ENCODE assay signal across 8 cellular contexts in the genomic region with DNA sequence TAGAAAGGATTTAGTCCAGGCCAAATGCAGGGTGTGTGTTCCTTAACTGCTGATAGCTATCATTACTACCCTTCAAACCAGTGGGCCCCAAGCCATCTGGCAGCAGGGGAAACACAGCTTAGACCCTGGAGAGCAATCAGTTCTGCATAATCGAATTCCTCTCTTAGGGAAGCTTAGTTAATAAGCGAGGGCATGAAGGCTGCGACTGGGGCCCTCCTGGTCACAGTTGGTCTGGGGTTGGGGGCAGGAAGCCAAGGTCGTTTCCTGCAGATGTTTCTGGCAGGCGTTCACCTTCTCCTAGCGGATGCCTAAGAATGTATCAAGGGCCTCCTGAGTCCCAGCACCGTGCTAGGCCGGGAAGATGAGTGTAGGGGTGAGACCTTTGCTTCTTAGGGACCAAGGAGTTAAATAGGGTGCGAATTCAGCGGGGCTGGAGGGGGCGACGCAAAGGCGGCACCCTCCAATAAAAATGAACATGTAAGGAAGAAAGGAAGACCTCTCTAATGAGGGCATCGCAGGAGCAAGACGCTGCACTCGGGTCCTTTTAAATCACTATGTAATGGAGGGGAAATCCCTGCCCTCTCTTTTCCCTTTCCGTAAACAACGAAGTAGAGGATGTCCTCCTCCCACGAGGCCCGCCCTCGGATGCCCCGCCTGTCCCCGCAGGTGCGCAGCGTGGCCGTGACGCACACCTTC. TPM values are rescaled to one million over a fixed set of nuclear protein-coding genes. Genes with fewer than 3 reads are reported as not detected.
A peak's percentile ranks its signal among the peaks of the same experiment; 100 is the strongest.
DNase-seq lines count a peak whose midpoint lies in the region; ATAC-seq and TF ChIP-seq lines count a peak whose summit lies in the region.

No MANE protein-coding gene starts in this region.

- H3K27me3 Mint-ChIP-seq in activated naive CD8-positive, alpha-beta T cell treated with anti-CD3 and anti-CD28 coated beads, Interleukin-2, amount 50 U/mL, for 24 hours: no peaks in the 10 kb centered on the region

- CTCF ChIA-PET in HCT116 (lab: Charles Lee): interaction anchor here (1.1 to 2.6 kb wide), 13 partner anchors 8 to 788 kb away, joined by 3 to 42 read pairs (median 5); a partner anchor contains a TSS

- peak overlapping the region; percentile 17 for H2AFZ ChIP-seq in HCT116 (ENCODE audit: low read depth, low read length, poor library complexity, severe bottlenecking)

- H3K79me2 ChIP-seq in HCT116 (ENCODE audit: insufficient read depth, low read length): no peaks in the 10 kb centered on the region

- H3K4me3 Mint-ChIP-seq in activated naive CD8-positive, alpha-beta T cell treated with anti-CD3 and anti-CD28 coated beads, Interleukin-2, amount 50 U/mL, for 24 hours: peak overlapping the region; percentile 91

- POLR2A ChIA-PET in HCT116 (lab: Charles Lee): interaction anchor here (1.3 kb wide), 1 partner anchor 369 kb away, joined by 3 read pairs; no protein-coding TSS in a partner anchor

- BruUV-seq in HCT116 (replicated peaks; lab: Mats Ljungman, UMichigan): no TSS peak

- no peak for TF ChIP-seq CTCF in HCT116 (IDR thresholded peaks at IDR 0.05 in 2 of 3, conservative IDR thresholded peaks at IDR 0.05 in 1 of 3; ENCODE audit: borderline replicate concordance in 1 of 3, insufficient read depth in 1 of 3, low read depth in 2 of 3, low read length in 2 of 3)
- no peak for TF ChIP-seq CTCF in Peyer's patch (IDR thresholded peaks at IDR 0.05)

- H3K4me2 ChIP-seq in HCT116 (ENCODE audit: low read length): peak overlapping the region; percentile 96

- no peaks in the 10 kb centered on the region for H3K36me3 Mint-ChIP-seq in activated naive CD8-positive, alpha-beta T cell treated with anti-CD3 and anti-CD28 coated beads, Interleukin-2, amount 50 U/mL, for 24 hours (ENCODE audit: low read depth)

- ATAC-seq in HCT116 (peak; percentile 2; the same call in 1 of the 2 replicates), GM18519 (IDR thresholded peaks at IDR 0.05; ENCODE audit: low FRiP score, unreplicated experiment) (no peak)
- ATAC-seq in activated naive CD8-positive, alpha-beta T cell treated with anti-CD3 and anti-CD28 coated beads, Interleukin-2, amount 50 U/mL, for 24 hours: peak; percentile 22

- H3K4me1 ChIP-seq in HCT116 (ENCODE audit: control insufficient read depth in 1 of 2, insufficient read depth in 2 of 2, low read length in 2 of 2) (peaks cover 20 to 30% of the 10 kb centered on the region in 2 experiments), Peyer's patch (peaks cover 0 to 29% (median 13%) of the 10 kb centered on the region in 4 donors)

- H3K9ac ChIP-seq in HCT116 (ENCODE audit: low read length): peak overlapping the region; percentile 65

- peak overlapping the region; percentile 99 for H3K27ac Mint-ChIP-seq in activated naive CD8-positive, alpha-beta T cell treated with anti-CD3 and anti-CD28 coated beads, Interleukin-2, amount 50 U/mL, for 24 hours

- RAD21 ChIA-PET in HCT116 (lab: Charles Lee; ENCODE audit: low non-redundant PET in 1 of 2, low total read pairs in 2 of 2, uncharacterized antibody in 2 of 2, unreplicated experiment in 2 of 2): interaction anchor here in 1 of 2 experiments (1.5 kb wide), 1 partner anchor 188 kb away, joined by 7 read pairs; no protein-coding TSS in a partner anchor

- H3K27ac ChIP-seq in HCT116 (ENCODE audit: low read depth, low read length): peak overlapping the region; percentile 67; the same call in 1 of the 2 replicates
- peak overlapping the region; percentile 95 to 98 (median 97) for H3K27ac ChIP-seq in Peyer's patch

- DNase-seq in DMS79 (lab: John Stamatoyannopoulos, UW) (peak; percentile 75), HCT116 (ENCODE audit: low read depth, low spot score) (no peak), Peyer's patch (peak in 2 of 3 donors; percentile 92 to 96), NCI-H526 treated with DMSO at 0.1 percent for 48 hours (lab: John Stamatoyannopoulos, UW) (no peak)
- peak; percentile 85 for DNase-seq in activated naive CD8-positive, alpha-beta T cell treated with anti-CD3 and anti-CD28 coated beads, Interleukin-2, amount 50 U/mL, for 24 hours
- peak in 2 of 3 donors; percentile 82 to 83 for DNase-seq in stimulated activated CD4-positive, alpha-beta T cell treated with anti-CD3 and anti-CD28 coated beads, Interleukin-12 subunit alpha, Interleukin-12 subunit beta, amount 100 ng/mL, for 48 hours (ENCODE audit: low read depth in 2 of 3, low spot score in 1 of 3)

- no peaks in the 10 kb centered on the region for H4K20me1 ChIP-seq in HCT116 (ENCODE audit: insufficient read depth)

- H3K27me3 ChIP-seq in HCT116 (ENCODE audit: insufficient read depth, low read length) (no peaks in the 10 kb centered on the region), Peyer's patch (no peaks in the 10 kb centered on the region)

- H3K36me3 ChIP-seq in HCT116 (ENCODE audit: control insufficient read depth in 1 of 2, insufficient read depth in 2 of 2, low read length in 2 of 2): no peaks in the 10 kb centered on the region
- no peaks in the 10 kb centered on the region for H3K36me3 ChIP-seq in Peyer's patch

- H3K4me1 Mint-ChIP-seq in activated naive CD8-positive, alpha-beta T cell treated with anti-CD3 and anti-CD28 coated beads, Interleukin-2, amount 50 U/mL, for 24 hours: peaks cover 52% of the 10 kb centered on the region

- H3K4me3 ChIP-seq in HCT116 (replicated peaks in 1 of 2; ENCODE audit: low read depth in 1 of 2, low read length in 2 of 2): peak overlapping the region; percentile 51 to 67
- H3K4me3 ChIP-seq in Peyer's patch: peak overlapping the region; percentile 62 to 71 (median 66)
- H3K4me3 ChIP-seq in iPS-11a (ENCODE audit: low read depth, low read length): peak overlapping the region; percentile 71

- intact Hi-C loops in HCT116 (cut with micrococcal nuclease): loop anchor here (5.0 to 10.0 kb wide), 6 partner anchors 65 to 1245 kb away; a partner anchor contains a TSS

- TF ChIP-seq POLR2A in HCT116 (IDR thresholded peaks at IDR 0.05; ENCODE audit: borderline replicate concordance, extremely low read depth, insufficient read depth, insufficient read length) (no peak), Peyer's patch (IDR thresholded peaks at IDR 0.05) (no peak)

- TF ChIP-seq RAD21 in HCT116 (IDR thresholded peaks at IDR 0.05; ENCODE audit: low read depth): no peak

- H3K9me2 ChIP-seq in HCT116 (ENCODE audit: insufficient read depth): no peaks in the 10 kb centered on the region

- peaks cover 6% of the 10 kb centered on the region for H3K9me3 Mint-ChIP-seq in activated naive CD8-positive, alpha-beta T cell treated with anti-CD3 and anti-CD28 coated beads, Interleukin-2, amount 50 U/mL, for 24 hours

- H3K9me3 ChIP-seq in HCT116 (ENCODE audit: control insufficient read depth in 1 of 2, insufficient read depth in 1 of 2, low read depth in 1 of 2, low read length in 2 of 2) (no peaks in the 10 kb centered on the region), Peyer's patch (no peaks in the 10 kb centered on the region)

TF ChIP-seq in HCT116, 20 proteins besides CTCF, POLR2A, EP300 and RAD21:
- TF ChIP-seq TCF7L2 (IDR thresholded peaks at IDR 0.05; ENCODE audit: borderline replicate concordance, extremely low read depth, insufficient read depth, insufficient read length) (no peak), FOSL1 (IDR thresholded peaks at IDR 0.05; ENCODE audit: low read depth) (no peak)

RNA-seq across cellular contexts. Expression of a gene that starts 16.5 kb away (rescaled TPM):
- total RNA-seq in HCT116 (2021; ENCODE audit: unreplicated experiment) (31.0 TPM), Peyer's patch (10 to 100 TPM; 26.9 to 46.4 (median 36.1) TPM)
- 11.8 and 13.3 TPM in 2 replicates for polyA plus RNA-seq in HCT116 (2012)

RNA-seq across cellular contexts. Expression of a gene that starts 27.3 kb away (rescaled TPM):
- total RNA-seq in HCT116 (2021; ENCODE audit: unreplicated experiment) (0.27 TPM), Peyer's patch (not detected)
- 0.06 and 0.10 TPM in 2 replicates for polyA plus RNA-seq in HCT116 (2012)

Comparison
In these comparisons a context has a peak if more than half of its experiments do, and no peak if none do; other contexts are left out.
1. DNase-seq: peak in DMS79 (single experiment), Peyer's patch (2 of 3), activated naive CD8-positive, alpha-beta T cell treated with anti-CD3 and anti-CD28 coated beads, Interleukin-2, amount 50 U/mL, for 24 hours (single experiment) and stimulated activated CD4-positive, alpha-beta T cell treated with anti-CD3 and anti-CD28 coated beads, Interleukin-12 subunit alpha, Interleukin-12 subunit beta, amount 100 ng/mL, for 48 hours (2 of 3); none in HCT116 (single experiment) and NCI-H526 treated with DMSO at 0.1 percent for 48 hours (single experiment).
2. Peak in every context shown above with its lines, with median percentiles within 50 percentile points of each other: H3K4me3 ChIP-seq.